In the genomic region with DNA sequence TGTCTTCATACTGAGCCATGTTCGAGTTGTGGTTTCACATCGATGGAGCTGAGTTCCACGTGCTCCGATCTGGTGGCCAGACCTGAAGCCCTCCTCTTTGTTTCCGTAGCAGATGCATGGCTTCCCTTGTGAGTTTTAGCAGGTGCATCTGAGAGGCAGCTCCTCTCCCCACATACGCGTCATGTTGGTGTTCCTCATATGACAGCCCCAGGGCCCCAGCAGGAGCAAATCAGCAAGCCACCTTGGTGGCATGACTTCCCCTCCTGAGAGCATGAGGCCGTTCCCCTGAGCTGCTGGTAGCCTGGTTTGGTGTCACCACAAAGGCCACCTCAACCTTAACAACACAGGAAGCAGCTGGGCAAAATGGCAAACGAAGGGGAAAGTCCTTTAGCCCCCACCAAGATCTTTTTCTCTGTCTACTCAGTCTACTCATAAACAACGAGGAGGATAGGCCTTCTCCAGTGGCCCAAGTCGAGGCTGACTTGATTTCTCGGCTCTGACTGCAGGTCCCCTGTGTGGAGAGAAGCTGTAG, we compare ENCODE assay signal across 8 cellular contexts. TPM values are rescaled to one million over a fixed set of nuclear protein-coding genes. Genes with fewer than 3 reads are reported as not detected.
DNase-seq lines count a peak whose midpoint lies in the region; ATAC-seq and TF ChIP-seq lines count a peak whose summit lies in the region.

No MANE protein-coding gene starts in this region.

- POLR2A ChIA-PET in CD8-positive, alpha-beta T cell (lab: Charles Lee) = interaction anchor here (0.6 to 3.7 kb wide), 40 partner anchors 9 to 358 kb away, joined by 3 to 35 read pairs (median 4); partner anchors contain the start of genes ITK and MED7

- peak; percentile 87 for ATAC-seq in CD8-positive, alpha-beta T cell
- ATAC-seq in GM21360 (IDR thresholded peaks at IDR 0.05; ENCODE audit: unreplicated experiment) = peak; percentile 84
- ATAC-seq in left colon = peak; percentile 53

- CTCF ChIA-PET in CD8-positive, alpha-beta T cell (lab: Charles Lee) = interaction anchor here (0.6 to 3.2 kb wide), 15 partner anchors 9 to 129 kb away, joined by 3 to 26 read pairs (median 4); partner anchors contain the start of gene MED7

- peak overlapping the region; percentile 31 for H3K4me3 ChIP-seq in CD8-positive, alpha-beta T cell (ENCODE audit: low read depth, low read length)
- H3K4me3 ChIP-seq in HL-60 (replicated peaks; ENCODE audit: insufficient read depth, low read length) = no peak overlapping the region
- H3K4me3 ChIP-seq in SJCRH30 = no peak overlapping the region

- DNase-seq in CD8-positive, alpha-beta T cell = peak; percentile 73 to 97 (median 85)
- DNase-seq in HL-60 (ENCODE audit: low read depth in 1 of 2, low spot score in 1 of 2) = peak; percentile 71 to 97
- DNase-seq in activated CD8-positive, alpha-beta memory T cell treated with anti-CD3 and anti-CD28 coated beads for 1 hour (ENCODE audit: extremely low read depth in 1 of 2, low read depth in 1 of 2) = peak; percentile 67 to 76
- peak; percentile 48 to 65 for DNase-seq in left colon
- no peak for DNase-seq in osteocyte (ENCODE audit: extremely low spot score, unreplicated experiment)
- no peak for DNase-seq in SJCRH30
- no peak for DNase-seq in middle frontal gyrus (ENCODE audit: extremely low spot score, low spot score)

- H3K9me3 ChIP-seq in CD8-positive, alpha-beta T cell (ENCODE audit: low read length) = no peaks in the 10 kb centered on the region
- H3K9me3 ChIP-seq in SJCRH30 (replicated peaks) = no peaks in the 10 kb centered on the region

- H3K9me3 Mint-ChIP-seq in CD8-positive, alpha-beta T cell = no peaks in the 10 kb centered on the region
- no peaks in the 10 kb centered on the region for H3K9me3 Mint-ChIP-seq in osteocyte (ENCODE audit: unreplicated experiment)

- H3K27me3 Mint-ChIP-seq in CD8-positive, alpha-beta T cell (ENCODE audit: low read depth) = no peaks in the 10 kb centered on the region
- H3K27me3 Mint-ChIP-seq in osteocyte (ENCODE audit: unreplicated experiment) = no peaks in the 10 kb centered on the region

- peak overlapping the region; percentile 56 for H3K4me3 Mint-ChIP-seq in CD8-positive, alpha-beta T cell
- H3K4me3 Mint-ChIP-seq in osteocyte (ENCODE audit: unreplicated experiment) = no peak overlapping the region

- H3K27me3 ChIP-seq in CD8-positive, alpha-beta T cell (ENCODE audit: insufficient read depth, low read length) = no peaks in the 10 kb centered on the region
- H3K27me3 ChIP-seq in HL-60 (ENCODE audit: insufficient read depth, poor library complexity, severe bottlenecking) (no peaks in the 10 kb centered on the region), SJCRH30 (peaks cover 17% of the 10 kb centered on the region)

- H3K4me1 ChIP-seq in CD8-positive, alpha-beta T cell (ENCODE audit: insufficient read depth, low read length) = peaks cover 89% of the 10 kb centered on the region
- H3K4me1 ChIP-seq in SJCRH30 = peaks cover 4% of the 10 kb centered on the region; the same call in 1 of the 2 replicates

- TF ChIP-seq CTCF in CD8-positive, alpha-beta T cell (IDR thresholded peaks at IDR 0.05) = no peak
- TF ChIP-seq CTCF in HL-60 (IDR thresholded peaks at IDR 0.05; ENCODE audit: insufficient read depth, low read length) = no peak
- TF ChIP-seq CTCF in osteocyte (IDR thresholded peaks at IDR 0.05) = no peak

- H3K36me3 ChIP-seq in CD8-positive, alpha-beta T cell (ENCODE audit: insufficient read depth, low read length) = no peaks in the 10 kb centered on the region
- H3K36me3 ChIP-seq in SJCRH30 = no peaks in the 10 kb centered on the region

- peak overlapping the region; percentile 79 for H3K27ac ChIP-seq in CD8-positive, alpha-beta T cell (ENCODE audit: low read depth, low read length)
- H3K27ac ChIP-seq in HL-60 (replicated peaks) (peak overlapping the region; percentile 96), SJCRH30 (no peak overlapping the region)

- H3K36me3 Mint-ChIP-seq in CD8-positive, alpha-beta T cell = peaks cover 36% of the 10 kb centered on the region
- H3K36me3 Mint-ChIP-seq in osteocyte (ENCODE audit: unreplicated experiment) = no peaks in the 10 kb centered on the region

- intact Hi-C loops in CD8-positive, alpha-beta T cell (cut with DNase I, micrococcal nuclease) = loop anchor here in 1 of 2 experiments (1.0 to 2.0 kb wide), 3 partner anchors 8 to 129 kb away; partner anchors contain the start of genes ITK and MED7
- intact Hi-C loops in left colon (cut with DNase I, micrococcal nuclease) = no loop called here

- H3K4me1 Mint-ChIP-seq in CD8-positive, alpha-beta T cell (ENCODE audit: low read depth) = peaks cover 89% of the 10 kb centered on the region
- peaks cover 1% of the 10 kb centered on the region for H3K4me1 Mint-ChIP-seq in osteocyte (ENCODE audit: unreplicated experiment)

- H3K27ac Mint-ChIP-seq in CD8-positive, alpha-beta T cell = peak overlapping the region; percentile 98
- H3K27ac Mint-ChIP-seq in osteocyte (ENCODE audit: unreplicated experiment) = no peak overlapping the region

RNA-seq across cellular contexts. Expression of gene CYFIP2, which starts 5.9 kb away (rescaled TPM):
- total RNA-seq in CD8-positive, alpha-beta T cell = 100 to 1,000 TPM; 270 to 304 TPM
- total RNA-seq in left colon = 10 to 100 TPM; 25.5 to 36.0 TPM
- 26.4 and 33.4 TPM in 2 replicates for total RNA-seq in osteocyte
- total RNA-seq in SJCRH30 (2014; rRNA removed; shearing (Covaris generic)) = 1.3 and 2.8 TPM in 2 replicates

Comparison
In these comparisons a context has a peak if more than half of its experiments do, and no peak if none do; other contexts are left out.
1. DNase-seq: peak in CD8-positive, alpha-beta T cell (7 of 7), HL-60 (2 of 2), activated CD8-positive, alpha-beta memory T cell treated with anti-CD3 and anti-CD28 coated beads for 1 hour (2 of 2) and left colon (2 of 2); none in osteocyte (single experiment), SJCRH30 (0 of 2) and middle frontal gyrus (single experiment).
2. Peak in every context shown above with its lines, with median percentiles within 50 percentile points of each other: ATAC-seq.